Comparison of ENCODE assay signal across 26 cellular contexts in the genomic region with DNA sequence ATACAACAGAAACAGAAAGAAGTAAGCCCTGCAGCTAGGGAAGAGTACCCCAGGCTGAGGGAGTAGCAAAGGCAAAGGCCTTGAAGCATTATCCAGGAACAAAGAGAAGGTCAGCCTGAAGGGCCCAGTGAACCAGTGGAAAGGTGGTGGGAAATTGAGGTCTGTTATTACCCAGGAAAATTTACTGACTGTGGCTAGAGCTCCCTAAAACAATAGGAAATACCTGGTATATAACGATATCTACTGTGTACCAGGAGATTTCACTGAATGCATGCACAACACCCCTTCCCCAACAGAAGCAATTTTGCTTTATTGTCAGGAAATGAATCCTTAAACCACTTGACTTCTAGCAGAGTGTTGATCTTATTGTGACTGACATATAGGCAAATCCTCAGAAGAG.
"Had no signal": no experiment of that assay in that cellular context is flagged by ENCODE, and none has a peak within 500 bp of the region (broad histone marks: within the 10 kb centered on the region; RNA-seq: fewer than 3 reads in every experiment).

No MANE protein-coding gene starts in this region.

- H3K9me3 ChIP-seq: adrenal gland, lower lobe of right lung, thoracic aorta had no signal

- H3K27ac ChIP-seq: adrenal gland, coronary artery, dorsolateral prefrontal cortex, lower lobe of right lung, skin epidermis, thoracic aorta, WERI-Rb-1 had no signal

- H3K36me3 ChIP-seq: adrenal gland, lower lobe of right lung, thoracic aorta, WERI-Rb-1 had no signal

- H3K4me3 ChIP-seq: adrenal gland, coronary artery, dorsolateral prefrontal cortex, lower lobe of right lung, skin epidermis, thoracic aorta had no signal

- ATAC-seq: activated CD4-positive, CD25-positive, alpha-beta regulatory T cell treated with anti-CD3 and anti-CD28 coated beads, Interleukin-2, amount 50 U/mL, for 24 hours; lower lobe of right lung; natural killer cell treated with Interleukin-12 subunit alpha and Interleukin-12 subunit beta and Interleukin-15 and Interleukin-18, amount 100 ng/mL, for 72 hours; sciatic nerve had no signal

- H3K4me1 ChIP-seq: adrenal gland, lower lobe of right lung had no signal

- H3K27me3 ChIP-seq: adrenal gland, dorsolateral prefrontal cortex had no signal

- DNase-seq: activated CD4-positive, alpha-beta T cell treated with anti-CD3 and anti-CD28 coated beads for 48 hours; activated CD4-positive, alpha-beta T cell treated with anti-CD3 and anti-CD28 coated beads, Interleukin-2, amount 50 U/mL, for 48 hours; activated CD8-positive, alpha-beta memory T cell treated with anti-CD3 and anti-CD28 coated beads for 24 hours; activated effector memory CD4-positive, alpha-beta T cell treated with Interleukin-2 at 50 U/mL for 16 hours; activated naive CD4-positive, alpha-beta T cell treated with anti-CD3 and anti-CD28 coated beads for 36 hours; activated naive CD8-positive, alpha-beta T cell treated with anti-CD3 and anti-CD28 coated beads for 36 hours; adrenal gland; aorta; dorsolateral prefrontal cortex; effector memory CD4-positive, alpha-beta T cell; head of caudate nucleus; hippocampal formation; immature natural killer cell; lower lobe of right lung; mesendoderm; stimulated activated CD4-positive, alpha-beta T cell treated with anti-CD3 and anti-CD28 coated beads, Interleukin-12 subunit alpha, Interleukin-12 subunit beta, amount 100 ng/mL, for 4 hours; stimulated activated CD4-positive, alpha-beta T cell treated with anti-CD3 and anti-CD28 coated beads, Interleukin-4, amount 100 ng/mL, for 1 hour; T-helper 9 cell; trophoblast cell; WERI-Rb-1 had no signal
